ENCODE assay signal across 24 cellular contexts in genomic region chr14:23546450-23547035, GRCh38. TPM values are rescaled to one million over a fixed set of nuclear protein-coding genes. Genes with fewer than 3 reads are reported as not detected.
"Had no signal": no experiment of that assay in that cellular context is flagged by ENCODE, and none has a peak within 500 bp of the region (broad histone marks: within the 10 kb centered on the region; RNA-seq: fewer than 3 reads in every experiment).

No MANE protein-coding gene starts in this region.

- H3K4me3 ChIP-seq: SJCRH30 had no signal

- H3K36me3 ChIP-seq: SJCRH30 had no signal

- DNase-seq: KBM-7, MV-4-11, NCI-H1048, NCI-H1105, NCI-H1417, NCI-H1436 treated with DMSO at 0.1 percent for 48 hours, NCI-H1694, NCI-H187 treated with DMSO at 0.1 percent for 48 hours, NCI-H2029 treated with DMSO at 0.1 percent for 48 hours, NCI-H226, NCI-H446, NCI-H510A, NCI-H524 treated with DMSO at 0.1 percent for 48 hours, NCI-H69, NCI-H774, RPMI8226, SHP77, SJCRH30 had no signal

- ATAC-seq: SK-N-SH treated with all-trans-retinoic acid at 6 μM for 48 hours had no signal

- H3K9me3 ChIP-seq: SJCRH30 had no signal

- FAIRE-seq: HTR-8/SVneo, RCC 7860 had no signal

- H3K27ac ChIP-seq: HL-60, SJCRH30 had no signal

RNA-seq across cellular contexts. Expression of gene AP1G2, which starts 21.0 kb away (rescaled TPM):
- total RNA-seq: SJCRH30 had no signal

RNA-seq across cellular contexts. Expression of gene JPH4, which starts 32.0 kb away (rescaled TPM):
- total RNA-seq: LHCN-M2, MCF 10A had no signal
